Comparison of ENCODE assay signal across 16 cellular contexts in the genomic region with DNA sequence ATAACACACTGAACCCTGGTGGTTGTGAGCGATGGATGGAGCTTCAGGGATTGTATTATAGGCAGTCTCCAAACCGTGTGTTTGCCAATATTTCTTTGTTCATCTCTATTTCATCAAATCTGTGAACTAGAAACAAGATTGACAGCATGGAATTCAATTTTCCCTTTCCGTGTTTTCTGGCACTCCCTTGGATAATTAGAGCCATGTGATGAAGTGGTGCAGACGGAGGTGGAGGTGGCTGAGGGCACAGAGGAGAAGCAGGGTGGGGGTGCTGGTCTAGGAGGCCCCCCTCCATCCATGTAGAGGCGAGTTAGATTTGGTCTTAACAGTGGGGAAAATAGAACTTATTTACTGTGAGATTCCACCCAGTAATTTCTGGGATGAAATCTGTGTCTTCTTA.
DNase-seq lines count a peak whose midpoint lies in the region; ATAC-seq and TF ChIP-seq lines count a peak whose summit lies in the region.
"Had no signal": no experiment of that assay in that cellular context is flagged by ENCODE, and none has a peak within 500 bp of the region (broad histone marks: within the 10 kb centered on the region; RNA-seq: fewer than 3 reads in every experiment).

No MANE protein-coding gene starts in this region.

- peaks cover 10% of the 10 kb centered on the region for H3K9me3 Mint-ChIP-seq in nephron progenitor cell
- peaks cover 3% of the 10 kb centered on the region for H3K9me3 Mint-ChIP-seq in osteocyte (ENCODE audit: unreplicated experiment)
- H3K9me3 Mint-ChIP-seq in stimulated activated memory B cell treated with anti-CD40 and anti-IgM and Interleukin-4, amounts not matched to agents 10 μg/mL and 1 μg/mL and 100 μg/mL, for 72 hours: no peaks in the 10 kb centered on the region
- H3K9me3 Mint-ChIP-seq: HFFc6 had no signal

- H3K36me3 Mint-ChIP-seq in nephron progenitor cell (ENCODE audit: low read depth) (peaks cover 10% of the 10 kb centered on the region), osteocyte (ENCODE audit: unreplicated experiment) (peaks cover 10% of the 10 kb centered on the region)
- H3K36me3 Mint-ChIP-seq in stimulated activated memory B cell treated with anti-CD40 and anti-IgM and Interleukin-4, amounts not matched to agents 10 μg/mL and 1 μg/mL and 100 μg/mL, for 72 hours: no peaks in the 10 kb centered on the region
- H3K36me3 Mint-ChIP-seq: CD4-positive, alpha-beta memory T cell had no signal

- DNase-seq in caudate nucleus (lab: John Stamatoyannopoulos, UW) (peak in 4 of 61 donors; percentile 8 to 30 (median 18)), nephron progenitor cell (no peak), osteocyte (ENCODE audit: extremely low spot score, unreplicated experiment) (no peak), mucosa of gallbladder (ENCODE audit: low spot score) (no peak)
- DNase-seq: C1 segment of cervical spinal cord; CD4-positive, alpha-beta memory T cell; COR-L47; DMS153; DMS79; EL; GDM1; HFFc6 had no signal

- peak overlapping the region; percentile 14 for H3K27ac ChIP-seq in caudate nucleus (ENCODE audit: low read depth, low read length)

- H3K4me1 Mint-ChIP-seq in nephron progenitor cell: peaks cover 14% of the 10 kb centered on the region
- peaks cover 51% of the 10 kb centered on the region for H3K4me1 Mint-ChIP-seq in osteocyte (ENCODE audit: unreplicated experiment)
- H3K4me1 Mint-ChIP-seq in stimulated activated memory B cell treated with anti-CD40 and anti-IgM and Interleukin-4, amounts not matched to agents 10 μg/mL and 1 μg/mL and 100 μg/mL, for 72 hours: no peaks in the 10 kb centered on the region

- no peak for ATAC-seq in stimulated activated memory B cell treated with anti-CD40 and anti-IgM and Interleukin-4, amounts not matched to agents 10 μg/mL and 1 μg/mL and 100 μg/mL, for 72 hours
- ATAC-seq in GM19351 (IDR thresholded peaks at IDR 0.05; ENCODE audit: unreplicated experiment): no peak
- ATAC-seq: GM12878, GM23338 had no signal

- peak overlapping the region; percentile 4 for H3K27ac Mint-ChIP-seq in nephron progenitor cell
- H3K27ac Mint-ChIP-seq in osteocyte (ENCODE audit: unreplicated experiment): peak overlapping the region; percentile 78
- no peak overlapping the region for H3K27ac Mint-ChIP-seq in stimulated activated memory B cell treated with anti-CD40 and anti-IgM and Interleukin-4, amounts not matched to agents 10 μg/mL and 1 μg/mL and 100 μg/mL, for 72 hours
- H3K27ac Mint-ChIP-seq: CD4-positive, alpha-beta memory T cell; GM23338; HFFc6 had no signal

- H3K27me3 Mint-ChIP-seq in nephron progenitor cell (ENCODE audit: low read depth, poor library complexity) (peaks cover 3% of the 10 kb centered on the region), osteocyte (ENCODE audit: unreplicated experiment) (no peaks in the 10 kb centered on the region)
- no peaks in the 10 kb centered on the region for H3K27me3 Mint-ChIP-seq in stimulated activated memory B cell treated with anti-CD40 and anti-IgM and Interleukin-4, amounts not matched to agents 10 μg/mL and 1 μg/mL and 100 μg/mL, for 72 hours

- TF ChIP-seq CTCF in nephron progenitor cell (IDR thresholded peaks at IDR 0.05): no peak
- TF ChIP-seq CTCF in osteocyte (IDR thresholded peaks at IDR 0.05): no peak

- H3K4me3 Mint-ChIP-seq in nephron progenitor cell (no peak overlapping the region), osteocyte (ENCODE audit: unreplicated experiment) (no peak overlapping the region)
- no peak overlapping the region for H3K4me3 Mint-ChIP-seq in stimulated activated memory B cell treated with anti-CD40 and anti-IgM and Interleukin-4, amounts not matched to agents 10 μg/mL and 1 μg/mL and 100 μg/mL, for 72 hours
- H3K4me3 Mint-ChIP-seq: CD4-positive, alpha-beta memory T cell; GM23338; HFFc6 had no signal
